Comparison of ENCODE assay signal across 9 cellular contexts in the genomic region with DNA sequence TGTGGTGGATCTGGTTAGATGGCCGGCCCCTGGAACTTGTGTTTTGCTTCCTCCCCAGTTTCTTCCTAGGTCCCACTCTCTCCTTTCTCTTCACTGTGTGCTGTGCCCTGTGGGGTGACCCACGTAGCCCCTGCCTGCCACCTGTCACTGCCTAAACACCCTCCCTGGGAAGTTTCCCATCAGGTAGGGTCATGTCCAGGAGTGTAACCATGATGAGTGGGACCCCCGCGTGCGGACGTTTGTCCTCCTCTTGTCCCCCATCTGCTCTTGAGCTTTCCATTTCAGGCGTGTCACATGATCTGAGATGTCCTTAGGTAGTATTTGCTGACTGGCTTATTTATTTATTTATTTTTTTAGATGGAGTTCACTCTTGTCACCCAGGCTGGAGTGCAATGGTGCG.
DNase-seq lines count a peak whose midpoint lies in the region; ATAC-seq, FAIRE-seq and TF ChIP-seq lines count a peak whose summit lies in the region.
"Had no signal": no experiment of that assay in that cellular context is flagged by ENCODE, and none has a peak within 500 bp of the region (broad histone marks: within the 10 kb centered on the region; RNA-seq: fewer than 3 reads in every experiment).

No MANE protein-coding gene starts in this region.

- POLR2A ChIA-PET in CD8-positive, alpha-beta memory T cell (lab: Charles Lee): interaction anchor here (2.2 kb wide), 1 partner anchor 13 kb away, joined by 7 read pairs; no protein-coding TSS in a partner anchor

- peak overlapping the region; percentile 32 to 99 (median 93) for H3K27ac Mint-ChIP-seq in CD8-positive, alpha-beta memory T cell
- H3K27ac Mint-ChIP-seq in T-helper 17 cell (peak overlapping the region; percentile 100), endothelial cell (ENCODE audit: unreplicated experiment) (peak overlapping the region; percentile 66)
- H3K27ac Mint-ChIP-seq in stimulated activated memory B cell treated with anti-CD40 and anti-IgM and Interleukin-4, amounts not matched to agents 10 μg/mL and 1 μg/mL and 100 μg/mL, for 72 hours: peak overlapping the region; percentile 63

- H3K4me1 ChIP-seq in CD8-positive, alpha-beta memory T cell (ENCODE audit: insufficient read depth, low read length): peaks cover 77% of the 10 kb centered on the region

- H3K4me1 Mint-ChIP-seq in CD8-positive, alpha-beta memory T cell: peaks cover 71 to 93% (median 87%) of the 10 kb centered on the region in 3 donors
- H3K4me1 Mint-ChIP-seq in T-helper 17 cell (peaks cover 63% of the 10 kb centered on the region), endothelial cell (ENCODE audit: unreplicated experiment) (peaks cover 75% of the 10 kb centered on the region)
- H3K4me1 Mint-ChIP-seq in stimulated activated memory B cell treated with anti-CD40 and anti-IgM and Interleukin-4, amounts not matched to agents 10 μg/mL and 1 μg/mL and 100 μg/mL, for 72 hours: peaks cover 61% of the 10 kb centered on the region

- H3K9me3 Mint-ChIP-seq in CD8-positive, alpha-beta memory T cell: no peaks in the 10 kb centered on the region
- H3K9me3 Mint-ChIP-seq in endothelial cell (ENCODE audit: unreplicated experiment): no peaks in the 10 kb centered on the region
- peaks cover 6% of the 10 kb centered on the region for H3K9me3 Mint-ChIP-seq in stimulated activated memory B cell treated with anti-CD40 and anti-IgM and Interleukin-4, amounts not matched to agents 10 μg/mL and 1 μg/mL and 100 μg/mL, for 72 hours

- H3K36me3 ChIP-seq in CD8-positive, alpha-beta memory T cell (ENCODE audit: insufficient read depth, low read length): peaks cover 10% of the 10 kb centered on the region

- no peak overlapping the region for H3K4me3 ChIP-seq in CD8-positive, alpha-beta memory T cell (ENCODE audit: low read length)

- no peak overlapping the region for H3K27ac ChIP-seq in CD8-positive, alpha-beta memory T cell (ENCODE audit: low read depth, low read length)

- H3K27me3 Mint-ChIP-seq in CD8-positive, alpha-beta memory T cell: no peaks in the 10 kb centered on the region
- H3K27me3 Mint-ChIP-seq in T-helper 17 cell (no peaks in the 10 kb centered on the region), endothelial cell (ENCODE audit: unreplicated experiment) (peaks cover 10% of the 10 kb centered on the region)
- no peaks in the 10 kb centered on the region for H3K27me3 Mint-ChIP-seq in stimulated activated memory B cell treated with anti-CD40 and anti-IgM and Interleukin-4, amounts not matched to agents 10 μg/mL and 1 μg/mL and 100 μg/mL, for 72 hours

- peaks cover 0 to 46% (median 17%) of the 10 kb centered on the region in 3 donors for H3K36me3 Mint-ChIP-seq in CD8-positive, alpha-beta memory T cell
- H3K36me3 Mint-ChIP-seq in T-helper 17 cell (ENCODE audit: low read depth) (no peaks in the 10 kb centered on the region), endothelial cell (ENCODE audit: low read depth, unreplicated experiment) (peaks cover 33% of the 10 kb centered on the region)
- H3K36me3 Mint-ChIP-seq in stimulated activated memory B cell treated with anti-CD40 and anti-IgM and Interleukin-4, amounts not matched to agents 10 μg/mL and 1 μg/mL and 100 μg/mL, for 72 hours: peaks cover 37% of the 10 kb centered on the region

- TF ChIP-seq CTCF in endothelial cell (IDR thresholded peaks at IDR 0.05; ENCODE audit: unreplicated experiment): no peak

- FAIRE-seq in RCC 7860 (lab: Jason Lieb, UNC): no peak

- DNase-seq in CD8-positive, alpha-beta memory T cell: no peak
- DNase-seq in T-helper 17 cell (no peak), endothelial cell (ENCODE audit: low spot score) (no peak), NCI-H2107 (lab: John Stamatoyannopoulos, UW) (no peak), KG1 (lab: John Stamatoyannopoulos, UW) (no peak), RCC 7860 (ENCODE audit: low spot score) (no peak)
- DNase-seq: amniotic stem cell, Calu3 had no signal

- H3K4me3 Mint-ChIP-seq in CD8-positive, alpha-beta memory T cell: peak overlapping the region in 2 of 7 donors; percentile 59 to 81
- H3K4me3 Mint-ChIP-seq in T-helper 17 cell (peak overlapping the region; percentile 81), endothelial cell (ENCODE audit: unreplicated experiment) (peak overlapping the region; percentile 54)
- no peak overlapping the region for H3K4me3 Mint-ChIP-seq in stimulated activated memory B cell treated with anti-CD40 and anti-IgM and Interleukin-4, amounts not matched to agents 10 μg/mL and 1 μg/mL and 100 μg/mL, for 72 hours

- CTCF ChIA-PET in CD8-positive, alpha-beta memory T cell (lab: Charles Lee): no interaction called here

- no peaks in the 10 kb centered on the region for H3K9me3 ChIP-seq in CD8-positive, alpha-beta memory T cell (ENCODE audit: low read length)
- H3K9me3 ChIP-seq in T-helper 17 cell (ENCODE audit: control insufficient read depth, low read length, poor library complexity, severe bottlenecking): no peaks in the 10 kb centered on the region

- no peak for ATAC-seq in T-helper 17 cell
- ATAC-seq in stimulated activated memory B cell treated with anti-CD40 and anti-IgM and Interleukin-4, amounts not matched to agents 10 μg/mL and 1 μg/mL and 100 μg/mL, for 72 hours: no peak

- no peaks in the 10 kb centered on the region for H3K27me3 ChIP-seq in CD8-positive, alpha-beta memory T cell (ENCODE audit: insufficient read depth, low read length, poor library complexity, severe bottlenecking)
